In genomic region chr1:23556661-23557470, GRCh38 we compare ENCODE assay signal across 8 cellular contexts. TPM values are rescaled to one million over a fixed set of nuclear protein-coding genes. Genes with fewer than 3 reads are reported as not detected.
A peak's percentile ranks its signal among the peaks of the same experiment; 100 is the strongest.
DNase-seq lines count a peak whose midpoint lies in the region; ATAC-seq and TF ChIP-seq lines count a peak whose summit lies in the region.

No MANE protein-coding gene starts in this region.

- peak overlapping the region; percentile 99 for H3K9ac ChIP-seq in skeletal muscle satellite cell (ENCODE audit: low read depth, low read length)

- no peak for ATAC-seq in T-helper 17 cell

- POLR2A ChIA-PET in activated CD4-positive, alpha-beta T cell treated with anti-CD3 and anti-CD28 coated beads, Interleukin-2, amount 10 ng/mL, durations not matched to agents 7 days and 5 days (lab: Charles Lee), result interaction anchor here (1.2 to 1.3 kb wide), 2 partner anchors 34 to 59 kb away, joined by 3 to 4 read pairs; no protein-coding TSS in a partner anchor

- CTCF ChIA-PET in activated CD4-positive, alpha-beta T cell treated with anti-CD3 and anti-CD28 coated beads, Interleukin-2, amount 10 ng/mL, durations not matched to agents 7 days and 5 days (lab: Charles Lee), result interaction anchor here (1.8 to 5.0 kb wide), 6 partner anchors 17 to 81 kb away, joined by 4 to 31 read pairs (median 17); no protein-coding TSS in a partner anchor

- H3K9me3 ChIP-seq in T-helper 17 cell (ENCODE audit: control insufficient read depth, low read length, poor library complexity, severe bottlenecking), result no peaks in the 10 kb centered on the region
- H3K9me3 ChIP-seq in skeletal muscle satellite cell (replicated peaks; ENCODE audit: low read length), result no peaks in the 10 kb centered on the region

- peak overlapping the region; percentile 93 for H3K27ac Mint-ChIP-seq in activated CD4-positive, alpha-beta T cell treated with anti-CD3 and anti-CD28 coated beads, Interleukin-2, amount 10 ng/mL, durations not matched to agents 7 days and 5 days
- H3K27ac Mint-ChIP-seq in T-helper 17 cell, result peak overlapping the region; percentile 90

- H3K36me3 Mint-ChIP-seq in activated CD4-positive, alpha-beta T cell treated with anti-CD3 and anti-CD28 coated beads, Interleukin-2, amount 10 ng/mL, durations not matched to agents 7 days and 5 days (ENCODE audit: low read depth), result peaks cover 28% of the 10 kb centered on the region
- H3K36me3 Mint-ChIP-seq in T-helper 17 cell (ENCODE audit: low read depth), result no peaks in the 10 kb centered on the region

- peak overlapping the region; percentile 80 for H3K4me2 ChIP-seq in skeletal muscle satellite cell (ENCODE audit: low read length)

- H3K4me3 Mint-ChIP-seq in activated CD4-positive, alpha-beta T cell treated with anti-CD3 and anti-CD28 coated beads, Interleukin-2, amount 10 ng/mL, durations not matched to agents 7 days and 5 days, result peak overlapping the region; percentile 84
- peak overlapping the region; percentile 94 for H3K4me3 Mint-ChIP-seq in T-helper 17 cell

- H3K4me1 ChIP-seq in skeletal muscle satellite cell (ENCODE audit: control insufficient read depth, insufficient read depth, low read length), result peaks cover 59% of the 10 kb centered on the region

- no peak for TF ChIP-seq CTCF in foreskin fibroblast (IDR thresholded peaks at IDR 0.05; ENCODE audit: low read depth, low read length)

- DNase-seq in activated CD4-positive, alpha-beta T cell treated with anti-CD3 and anti-CD28 coated beads, Interleukin-2, amount 10 ng/mL, durations not matched to agents 7 days and 5 days, result no peak
- no peak for DNase-seq in activated CD4-positive, alpha-beta T cell treated with anti-CD3 and anti-CD28 coated beads, Interleukin-2, amount 50 U/mL, for 4 hours
- no peak for DNase-seq in T-helper 17 cell
- peak in 1 of 2 donors; percentile 34 for DNase-seq in foreskin fibroblast
- no peak for DNase-seq in NCI-H1694 treated with DMSO at 0.1 percent for 48 hours (lab: John Stamatoyannopoulos, UW)
- no peak for DNase-seq in NCI-H510A treated with DMSO at 0.1 percent for 48 hours (lab: John Stamatoyannopoulos, UW)
- no peak for DNase-seq in SIG-M5 (lab: John Stamatoyannopoulos, UW)

- peak overlapping the region; percentile 69 to 91 for H3K4me3 ChIP-seq in foreskin fibroblast (ENCODE audit: low read depth in 1 of 2, low read length in 2 of 2)
- H3K4me3 ChIP-seq in skeletal muscle satellite cell (ENCODE audit: low read length), result peak overlapping the region; percentile 89

- H3K27me3 ChIP-seq in skeletal muscle satellite cell (ENCODE audit: control insufficient read depth, insufficient read depth, low read length), result no peaks in the 10 kb centered on the region

- H3K27me3 Mint-ChIP-seq in activated CD4-positive, alpha-beta T cell treated with anti-CD3 and anti-CD28 coated beads, Interleukin-2, amount 10 ng/mL, durations not matched to agents 7 days and 5 days, result peaks cover 19% of the 10 kb centered on the region
- H3K27me3 Mint-ChIP-seq in T-helper 17 cell, result no peaks in the 10 kb centered on the region

- peaks cover 22% of the 10 kb centered on the region for H3K36me3 ChIP-seq in skeletal muscle satellite cell (ENCODE audit: insufficient read depth, low read length)

- peaks cover 70% of the 10 kb centered on the region for H3K4me1 Mint-ChIP-seq in activated CD4-positive, alpha-beta T cell treated with anti-CD3 and anti-CD28 coated beads, Interleukin-2, amount 10 ng/mL, durations not matched to agents 7 days and 5 days
- H3K4me1 Mint-ChIP-seq in T-helper 17 cell, result peaks cover 53% of the 10 kb centered on the region

- H3K9me3 Mint-ChIP-seq in activated CD4-positive, alpha-beta T cell treated with anti-CD3 and anti-CD28 coated beads, Interleukin-2, amount 10 ng/mL, durations not matched to agents 7 days and 5 days, result no peaks in the 10 kb centered on the region

RNA-seq across cellular contexts. Expression of gene ID3, which starts 2.4 kb away (rescaled TPM):
- total RNA-seq in activated CD4-positive, alpha-beta T cell treated with anti-CD3 and anti-CD28 coated beads, Interleukin-2, amount 10 ng/mL, durations not matched to agents 7 days and 5 days, result 10 to 100 TPM; 62.7 to 65.2 TPM
- total RNA-seq in T-helper 17 cell, result 10 to 100 TPM in 1 of 2 donors, 1 to 10 TPM in 1; 8.6 to 10.7 TPM
- 81.5 and 145 TPM in 2 replicates for total RNA-seq in skeletal muscle satellite cell (2012; rRNA removed)

RNA-seq across cellular contexts. Expression of gene E2F2, which starts 25.8 kb away (rescaled TPM):
- total RNA-seq in activated CD4-positive, alpha-beta T cell treated with anti-CD3 and anti-CD28 coated beads, Interleukin-2, amount 10 ng/mL, durations not matched to agents 7 days and 5 days, result 100 to 1,000 TPM; 107 to 112 TPM
- total RNA-seq in T-helper 17 cell, result 1 to 10 TPM; 5.4 TPM
- total RNA-seq in skeletal muscle satellite cell (2012; rRNA removed), result 1.5 TPM in 2 replicates

Comparison
In these comparisons a context has a peak if more than half of its experiments do, and no peak if none do; other contexts are left out.
1. RNA of gene ID3, which starts 2.4 kb away (total RNA-seq): 62.7 to 65.2 TPM in activated CD4-positive, alpha-beta T cell treated with anti-CD3 and anti-CD28 coated beads, Interleukin-2, amount 10 ng/mL, durations not matched to agents 7 days and 5 days; 8.6 to 10.7 TPM in T-helper 17 cell; every median in the first group is over 4 times any median in the second.
2. RNA of gene E2F2, which starts 25.8 kb away (total RNA-seq): 107 to 112 TPM in activated CD4-positive, alpha-beta T cell treated with anti-CD3 and anti-CD28 coated beads, Interleukin-2, amount 10 ng/mL, durations not matched to agents 7 days and 5 days; 5.4 TPM in T-helper 17 cell; every median in the first group is over 10 times any median in the second.